9 cellular contexts compared by ENCODE assay signal in genomic region chr2:68318686-68319396, GRCh38. TPM values are rescaled to one million over a fixed set of nuclear protein-coding genes. Genes with fewer than 3 reads are reported as not detected.
A peak's percentile ranks its signal among the peaks of the same experiment; 100 is the strongest.
DNase-seq lines count a peak whose midpoint lies in the region; ATAC-seq and TF ChIP-seq lines count a peak whose summit lies in the region.
"Had no signal": no experiment of that assay in that cellular context is flagged by ENCODE, and none has a peak within 500 bp of the region (broad histone marks: within the 10 kb centered on the region; RNA-seq: fewer than 3 reads in every experiment).

No MANE protein-coding gene starts in this region.

- H3K27ac ChIP-seq in ascending aorta: peak overlapping the region; percentile 94 to 95
- no peak overlapping the region for H3K27ac ChIP-seq in iPS DF 6.9 (ENCODE audit: low read length)
- H3K27ac ChIP-seq in gastrocnemius medialis: peak overlapping the region; percentile 80 to 88 (median 88)

- H3K27me3 ChIP-seq in ascending aorta: no peaks in the 10 kb centered on the region
- peaks cover 13% of the 10 kb centered on the region; the same call in 1 of the 2 replicates for H3K27me3 ChIP-seq in iPS DF 6.9 (ENCODE audit: control insufficient read depth, insufficient read depth, low read length)
- H3K27me3 ChIP-seq in gastrocnemius medialis: no peaks in the 10 kb centered on the region
- no peaks in the 10 kb centered on the region for H3K27me3 ChIP-seq in Caco-2 (replicated peaks; ENCODE audit: control insufficient read depth, insufficient read depth, low read length)

- H3K4me3 ChIP-seq in ascending aorta (peak overlapping the region; percentile 68 to 90), iPS DF 6.9 (ENCODE audit: low read length) (peak overlapping the region; percentile 67; the same call in 1 of the 2 replicates), gastrocnemius medialis (peak overlapping the region; percentile 68 to 90 (median 78)), Caco-2 (ENCODE audit: low read depth, low read length) (no peak overlapping the region)

- H3K4me1 ChIP-seq in ascending aorta: peaks cover 0 to 7% of the 10 kb centered on the region in 2 donors
- no peaks in the 10 kb centered on the region for H3K4me1 ChIP-seq in iPS DF 6.9 (ENCODE audit: control insufficient read depth, insufficient read depth, low read length)
- peaks cover 0 to 17% of the 10 kb centered on the region in 2 donors for H3K4me1 ChIP-seq in gastrocnemius medialis
- no peaks in the 10 kb centered on the region for H3K4me1 ChIP-seq in Caco-2

- H3K4me1 Mint-ChIP-seq in activated CD4-positive, alpha-beta T cell treated with anti-CD3 and anti-CD28 coated beads for 36 hours: peaks cover 8% of the 10 kb centered on the region
- H3K4me1 Mint-ChIP-seq in Caco-2 (ENCODE audit: low read depth, unreplicated experiment): no peaks in the 10 kb centered on the region

- no TSS peak for BruUV-seq in Caco-2 (replicated peaks; lab: Mats Ljungman, UMichigan)

- ATAC-seq in activated CD4-positive, alpha-beta T cell treated with anti-CD3 and anti-CD28 coated beads for 36 hours: no peak
- peak; percentile 15 to 52 for ATAC-seq in gastrocnemius medialis

- H3K9me3 ChIP-seq in ascending aorta (no peaks in the 10 kb centered on the region), iPS DF 6.9 (ENCODE audit: control insufficient read depth, insufficient read depth, low read length) (no peaks in the 10 kb centered on the region), gastrocnemius medialis (no peaks in the 10 kb centered on the region), Caco-2 (no peaks in the 10 kb centered on the region)

- POLR2A ChIA-PET in activated CD4-positive, alpha-beta T cell treated with anti-CD3 and anti-CD28 coated beads for 36 hours (lab: Charles Lee): no interaction called here
- POLR2A ChIA-PET in Caco-2 (lab: Charles Lee): no interaction called here

- in situ Hi-C loops in gastrocnemius medialis (cut with MboI; ENCODE audit: low sequenced_read_pairs in 4 of 4): no loop called here

- intact Hi-C loops in activated CD4-positive, alpha-beta T cell treated with anti-CD3 and anti-CD28 coated beads for 36 hours (cut with DNase I, micrococcal nuclease): no loop called here
- intact Hi-C loops in ascending aorta (cut with DNase I) (loop anchor here (2.0 to 5.0 kb wide), 2 partner anchors 68 to 118 kb away; no protein-coding TSS in a partner anchor), gastrocnemius medialis (cut with DNase I; ENCODE audit: low total_unique reads) (loop anchor here (2.0 kb wide), 1 partner anchor 68 kb away; no protein-coding TSS in a partner anchor), Caco-2 (cut with micrococcal nuclease; ENCODE audit: unreplicated experiment) (no loop called here)

- H3K36me3 ChIP-seq in ascending aorta (peaks cover 0 to 17% of the 10 kb centered on the region in 2 donors), iPS DF 6.9 (ENCODE audit: control insufficient read depth, insufficient read depth, low read length) (no peaks in the 10 kb centered on the region), gastrocnemius medialis (peaks cover 0 to 4% of the 10 kb centered on the region in 2 donors), Caco-2 (ENCODE audit: control insufficient read depth, insufficient read depth, low read length) (no peaks in the 10 kb centered on the region)

- H3K36me3 Mint-ChIP-seq in activated CD4-positive, alpha-beta T cell treated with anti-CD3 and anti-CD28 coated beads for 36 hours (ENCODE audit: low read depth): no peaks in the 10 kb centered on the region
- H3K36me3 Mint-ChIP-seq in Caco-2 (ENCODE audit: insufficient read depth, unreplicated experiment): no peaks in the 10 kb centered on the region

- WGBS in iPS DF 6.9 (ENCODE audit: insufficient coverage, insufficient read length): no CpG with 5 or more reads among the region's 40 CpGs

- no peak for TF ChIP-seq POLR2A in gastrocnemius medialis (IDR thresholded peaks at IDR 0.05)

- DNase-seq in activated CD4-positive, alpha-beta T cell treated with anti-CD3 and anti-CD28 coated beads for 36 hours: no peak
- no peak for DNase-seq in activated CD4-positive, alpha-beta T cell treated with anti-CD3 and anti-CD28 coated beads, Interleukin-2, amount 50 U/mL, for 48 hours
- DNase-seq in ascending aorta (ENCODE audit: low spot score in 2 of 2) (peak in 1 of 2 donors; percentile 64), iPS DF 6.9 (ENCODE audit: low read depth, low spot score) (no peak), gastrocnemius medialis (peak in 1 of 2 donors; percentile 16), NCI-H1436 (lab: John Stamatoyannopoulos, UW) (no peak), Caco-2 (no peak), NCI-H1105 treated with DMSO at 0.1 percent for 48 hours (lab: John Stamatoyannopoulos, UW) (no peak)
- DNase-seq: DND-41 had no signal

- H3K4me3 Mint-ChIP-seq in activated CD4-positive, alpha-beta T cell treated with anti-CD3 and anti-CD28 coated beads for 36 hours: peak overlapping the region; percentile 60
- H3K4me3 Mint-ChIP-seq in Caco-2 (ENCODE audit: unreplicated experiment): no peak overlapping the region

- H3K27me3 Mint-ChIP-seq in activated CD4-positive, alpha-beta T cell treated with anti-CD3 and anti-CD28 coated beads for 36 hours: peaks cover 44% of the 10 kb centered on the region
- H3K27me3 Mint-ChIP-seq in Caco-2 (ENCODE audit: insufficient read depth, unreplicated experiment): peaks cover 6% of the 10 kb centered on the region

- TF ChIP-seq CTCF in ascending aorta (IDR thresholded peaks at IDR 0.05) (no peak), gastrocnemius medialis (IDR thresholded peaks at IDR 0.05 in 4 of 5, conservative IDR thresholded peaks at IDR 0.05 in 1 of 5) (no peak), Caco-2 (IDR thresholded peaks at IDR 0.05; ENCODE audit: insufficient read depth in 1 of 2, low read depth in 1 of 2, low read length in 1 of 2, severe bottlenecking in 1 of 2, unreplicated experiment in 1 of 2) (no peak)

- H3K27ac Mint-ChIP-seq in activated CD4-positive, alpha-beta T cell treated with anti-CD3 and anti-CD28 coated beads for 36 hours: no peak overlapping the region
- no peak overlapping the region for H3K27ac Mint-ChIP-seq in Caco-2 (ENCODE audit: unreplicated experiment)

- H3K9me3 Mint-ChIP-seq in activated CD4-positive, alpha-beta T cell treated with anti-CD3 and anti-CD28 coated beads for 36 hours (ENCODE audit: low read depth): no peaks in the 10 kb centered on the region
- H3K9me3 Mint-ChIP-seq in Caco-2 (ENCODE audit: unreplicated experiment): no peaks in the 10 kb centered on the region

- CTCF ChIA-PET in activated CD4-positive, alpha-beta T cell treated with anti-CD3 and anti-CD28 coated beads for 36 hours (lab: Charles Lee): no interaction called here
- CTCF ChIA-PET in Caco-2 (lab: Charles Lee): no interaction called here

RNA-seq across cellular contexts. Expression of gene CNRIP1, which starts 0.9 kb away (rescaled TPM):
- total RNA-seq in activated CD4-positive, alpha-beta T cell treated with anti-CD3 and anti-CD28 coated beads for 36 hours: not detected
- 37.7 TPM for total RNA-seq in ascending aorta
- total RNA-seq in gastrocnemius medialis: 1 to 10 TPM; 4.7 to 7.6 (median 6.5) TPM
- not detected in 2 replicates for total RNA-seq in Caco-2 (2022)

RNA-seq across cellular contexts. Expression of gene PLEK, which starts 46.2 kb away (rescaled TPM):
- total RNA-seq in activated CD4-positive, alpha-beta T cell treated with anti-CD3 and anti-CD28 coated beads for 36 hours: under 1 TPM; 0.60 to 0.89 TPM
- total RNA-seq in ascending aorta (1.5 TPM), gastrocnemius medialis (1 to 10 TPM in 3 of 4 donors, under 1 TPM in 1; 0.68 to 4.7 (median 2.2) TPM), Caco-2 (2022) (not detected in 2 replicates)

Comparison
In these comparisons a context has a peak if more than half of its experiments do, and no peak if none do; other contexts are left out.
1. intact Hi-C loops: an anchor here in ascending aorta (2.0 to 5.0 kb wide) and gastrocnemius medialis (2.0 kb wide); none called in activated CD4-positive, alpha-beta T cell treated with anti-CD3 and anti-CD28 coated beads for 36 hours and Caco-2.